Comparison of ENCODE assay signal across 21 cellular contexts in genomic region chr6:144488590-144488989, GRCh38.
"Had no signal": no experiment of that assay in that cellular context is flagged by ENCODE, and none has a peak within 500 bp of the region (broad histone marks: within the 10 kb centered on the region; RNA-seq: fewer than 3 reads in every experiment).

No MANE protein-coding gene starts in this region.

- H3K9me3 Mint-ChIP-seq: immature natural killer cell; naive thymus-derived CD4-positive, alpha-beta T cell; nephron progenitor cell; type B pancreatic cell had no signal

- H3K9me3 ChIP-seq: gastrocnemius medialis, heart right ventricle, right atrium auricular region, sigmoid colon, suprapubic skin, thyroid gland, uterus had no signal

- DNase-seq: effector memory CD4-positive, alpha-beta T cell; gastrocnemius medialis; heart right ventricle; hypothalamus; immature natural killer cell; left ventricle myocardium superior; mammary epithelial cell; naive thymus-derived CD4-positive, alpha-beta T cell; nephron progenitor cell; sigmoid colon; stimulated activated CD4-positive, alpha-beta T cell treated with anti-CD3 and anti-CD28 coated beads, Interleukin-12 subunit alpha, Interleukin-12 subunit beta, amount 100 ng/mL, for 4 hours; stimulated activated naive CD4-positive, alpha-beta T cell treated with Interleukin-2 at 50 U/mL for 16 hours; thyroid gland; uterus had no signal

- ATAC-seq: esophagus mucosa; gastrocnemius medialis; heart right ventricle; left ventricle myocardium superior; naive thymus-derived CD4-positive, alpha-beta T cell had no signal

- H3K27ac Mint-ChIP-seq: immature natural killer cell; naive thymus-derived CD4-positive, alpha-beta T cell; nephron progenitor cell; type B pancreatic cell had no signal

- H3K27me3 Mint-ChIP-seq: naive thymus-derived CD4-positive, alpha-beta T cell; type B pancreatic cell had no signal

- H3K4me3 Mint-ChIP-seq: immature natural killer cell; naive thymus-derived CD4-positive, alpha-beta T cell; nephron progenitor cell; type B pancreatic cell had no signal

- H3K4me3 ChIP-seq: gastrocnemius medialis, heart right ventricle, right atrium auricular region, sigmoid colon, skin epidermis, suprapubic skin, thyroid gland, uterus had no signal

- H3K27ac ChIP-seq: gastrocnemius medialis, heart right ventricle, right atrium auricular region, sigmoid colon, skin epidermis, suprapubic skin, thyroid gland, uterus had no signal

- H3K36me3 ChIP-seq: uterus had no signal

- H3K27me3 ChIP-seq: gastrocnemius medialis, heart right ventricle, right atrium auricular region, sigmoid colon, suprapubic skin, thyroid gland, uterus had no signal

- FAIRE-seq: endometrium, keratinocyte had no signal

- H3K4me1 ChIP-seq: heart right ventricle, right atrium auricular region, sigmoid colon, suprapubic skin, uterus had no signal

- H3K4me1 Mint-ChIP-seq: nephron progenitor cell had no signal
